18 cellular contexts compared by ENCODE assay signal in the genomic region with DNA sequence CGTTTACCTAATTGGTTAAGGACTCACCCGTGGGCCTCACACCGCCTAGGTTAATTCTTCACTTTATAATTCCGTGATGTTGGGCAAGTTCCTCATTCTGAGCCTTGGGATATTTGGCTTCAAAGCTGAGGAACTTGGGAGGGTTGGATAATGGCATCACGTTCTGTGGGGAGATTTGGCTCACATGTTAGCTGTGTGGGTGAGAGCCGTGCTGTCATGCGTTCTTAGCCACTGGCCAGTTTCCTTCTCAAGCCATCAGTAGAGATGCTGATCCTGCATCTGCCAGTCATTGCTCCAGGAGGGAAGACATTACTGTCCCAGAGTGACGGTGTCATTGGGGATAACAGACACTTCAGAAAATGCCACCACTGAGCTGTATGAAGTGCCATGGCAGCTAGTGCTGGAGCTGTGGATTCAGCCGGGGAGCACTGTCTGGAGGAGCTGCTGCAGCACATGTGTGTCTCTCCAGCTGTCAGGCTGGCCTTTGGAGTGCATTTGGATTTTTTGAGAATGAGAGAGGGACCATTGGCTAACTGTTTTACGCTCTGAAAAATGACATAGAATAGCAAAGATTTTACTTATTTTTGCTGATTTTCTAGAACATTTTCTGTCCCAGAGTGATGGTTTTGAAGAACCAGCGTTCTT. TPM values are rescaled to one million over a fixed set of nuclear protein-coding genes. Genes with fewer than 3 reads are reported as not detected.
DNase-seq lines count a peak whose midpoint lies in the region; ATAC-seq and TF ChIP-seq lines count a peak whose summit lies in the region.
"Had no signal": no experiment of that assay in that cellular context is flagged by ENCODE, and none has a peak within 500 bp of the region (broad histone marks: within the 10 kb centered on the region; RNA-seq: fewer than 3 reads in every experiment).

No MANE protein-coding gene starts in this region.

- in situ Hi-C loops in GM23248 (cut with MboI): no loop called here

- H3K9me3 ChIP-seq in GM23248 (ENCODE audit: low read depth) (no peaks in the 10 kb centered on the region), neutrophil (no peaks in the 10 kb centered on the region), aorta (ENCODE audit: control insufficient read depth, low read length) (no peaks in the 10 kb centered on the region)

- no peak overlapping the region for H3K9ac ChIP-seq in GM23248

- DNase-seq in AG20443 (ENCODE audit: low spot score) (peak; percentile 42), GM23248 (peak; percentile 74), epithelial cell of prostate (ENCODE audit: low read depth, low spot score) (no peak), aorta (no peak), cerebellum (ENCODE audit: low spot score) (no peak)
- DNase-seq: activated CD4-positive, alpha-beta T cell treated with anti-CD3 and anti-CD28 coated beads, Interleukin-2, amount 50 U/mL, for 1 hour; DMS153; erythroblast; naive B cell; NCI-H1048; retina; SHP77 treated with DMSO at 0.1 percent for 48 hours; stimulated activated CD4-positive, alpha-beta T cell treated with anti-CD3 and anti-CD28 coated beads, Interleukin-4, amount 100 ng/mL, for 24 hours; T1000 had no signal

- intact Hi-C loops in aorta (cut with DNase I): no loop called here

- H2AFZ ChIP-seq in GM23248: no peak overlapping the region

- no peak for TF ChIP-seq POLR2A in GM18505 (IDR thresholded peaks at IDR 0.05; ENCODE audit: borderline replicate concordance, extremely low read depth, insufficient read depth, insufficient read length)

- H3K27ac ChIP-seq in GM23248: peak overlapping the region; percentile 11
- peak overlapping the region; percentile 48 for H3K27ac ChIP-seq in epithelial cell of prostate
- peak overlapping the region; percentile 90 for H3K27ac ChIP-seq in neutrophil
- no peak overlapping the region for H3K27ac ChIP-seq in aorta (ENCODE audit: low read depth in 1 of 2, low read length in 2 of 2)

- H3K4me1 ChIP-seq in GM23248 (ENCODE audit: insufficient read depth) (peaks cover 56% of the 10 kb centered on the region), neutrophil (ENCODE audit: control insufficient read depth in 1 of 2, insufficient read depth in 1 of 2, low read depth in 1 of 2, low read length in 1 of 2) (peaks cover 94 to 96% of the 10 kb centered on the region in 2 experiments), aorta (ENCODE audit: control insufficient read depth in 1 of 2, insufficient read depth in 2 of 2, low read length in 2 of 2) (peaks cover 0 to 11% of the 10 kb centered on the region in 2 donors)

- TF ChIP-seq CTCF in neutrophil (IDR thresholded peaks at IDR 0.05): no peak

- ATAC-seq in aorta (ENCODE audit: low FRiP score) (no peak), GM18505 (IDR thresholded peaks at IDR 0.05; ENCODE audit: unreplicated experiment) (no peak), HG02571 (IDR thresholded peaks at IDR 0.05; ENCODE audit: unreplicated experiment) (no peak)
- ATAC-seq: left lobe of liver had no signal

- H3K27me3 ChIP-seq in GM23248 (replicated peaks; ENCODE audit: insufficient read depth): no peaks in the 10 kb centered on the region
- no peaks in the 10 kb centered on the region for H3K27me3 ChIP-seq in neutrophil
- no peaks in the 10 kb centered on the region for H3K27me3 ChIP-seq in aorta (ENCODE audit: control insufficient read depth in 1 of 2, insufficient read depth in 2 of 2, low read length in 1 of 2)

- no peaks in the 10 kb centered on the region for H3K9me2 ChIP-seq in GM23248 (ENCODE audit: insufficient read depth)

- peaks cover 6% of the 10 kb centered on the region; the same call in 1 of the 2 replicates for H4K20me1 ChIP-seq in GM23248 (ENCODE audit: insufficient read depth)

- 22 to 25% methylated on average over 11 of the region's 11 CpGs for WGBS in GM23248 (ENCODE audit: low coverage in 1 of 2, low lambda C conversion rate in 2 of 2, missing lambda C conversion rate in 2 of 2), 2 experiments
- WGBS in aorta, 2 donors: 57 to 58% methylated on average over 11 of the region's 11 CpGs

- H3K36me3 ChIP-seq in GM23248 (ENCODE audit: low read depth) (no peaks in the 10 kb centered on the region), neutrophil (no peaks in the 10 kb centered on the region), aorta (ENCODE audit: control insufficient read depth in 1 of 2, insufficient read depth in 2 of 2, low read length in 1 of 2) (no peaks in the 10 kb centered on the region)

- H3K79me2 ChIP-seq in GM23248 (ENCODE audit: insufficient read depth): peaks cover 98% of the 10 kb centered on the region

- H3K4me3 ChIP-seq in GM23248 (no peak overlapping the region), neutrophil (ENCODE audit: low read depth in 1 of 2, low read length in 1 of 2) (no peak overlapping the region), aorta (ENCODE audit: low read length in 2 of 2) (no peak overlapping the region)

- peaks cover 30% of the 10 kb centered on the region for H3F3A ChIP-seq in GM23248 (ENCODE audit: insufficient read depth)

- peak overlapping the region; percentile 22 for H3K4me2 ChIP-seq in GM23248 (ENCODE audit: unreplicated experiment)

RNA-seq across cellular contexts. Expression of gene IGF2R, which starts 16.5 kb away (rescaled TPM):
- 30.9 TPM in 2 replicates for total RNA-seq in GM23248 (2014; rRNA removed; shearing (Covaris generic))
- polyA plus RNA-seq in GM23248 (2016; fragmentation: Nextera tagmentation; extraction: Ambion mirVana) (8.1 and 8.8 TPM in 2 replicates), aorta (10 to 100 TPM in 1 of 2 donors, 1 to 10 TPM in 1; 5.8 to 32.4 TPM)
- total RNA-seq in aorta (10 to 100 TPM; 76.8 to 82.0 TPM), cerebellum (54.4 TPM)

Comparison
In these comparisons a context has a peak if more than half of its experiments do, and no peak if none do; other contexts are left out.
1. DNase-seq: peak in AG20443 (single experiment) and GM23248 (single experiment); none in epithelial cell of prostate (single experiment), aorta (0 of 2) and cerebellum (single experiment).
2. H3K27ac ChIP-seq: peak in GM23248 (single experiment), epithelial cell of prostate (single experiment) and neutrophil (single experiment); none in aorta (0 of 2).